ENCODE assay signal across 15 cellular contexts in genomic region chr10:17101910-17102266, GRCh38. TPM values are rescaled to one million over a fixed set of nuclear protein-coding genes. Genes with fewer than 3 reads are reported as not detected.
DNase-seq lines count a peak whose midpoint lies in the region; ATAC-seq, FAIRE-seq and TF ChIP-seq lines count a peak whose summit lies in the region.
"Had no signal": no experiment of that assay in that cellular context is flagged by ENCODE, and none has a peak within 500 bp of the region (broad histone marks: within the 10 kb centered on the region; RNA-seq: fewer than 3 reads in every experiment).

No MANE protein-coding gene starts in this region.

- H3K27ac ChIP-seq in spleen (peak overlapping the region in 5 of 8 donors; percentile 10 to 65 (median 32)), dorsolateral prefrontal cortex (no peak overlapping the region), RWPE1 (no peak overlapping the region)
- H3K27ac ChIP-seq: KMS-11, PC-9 had no signal

- TF ChIP-seq CTCF in spleen (IDR thresholded peaks at IDR 0.05 in 8 of 11, conservative IDR thresholded peaks at IDR 0.05 in 3 of 11) (no peak), dorsolateral prefrontal cortex (IDR thresholded peaks at IDR 0.05 in 54 of 56, conservative IDR thresholded peaks at IDR 0.05 in 2 of 56; ENCODE audit: low read depth in 1 of 56, partially characterized antibody in 56 of 56) (no peak), RWPE1 (conservative IDR thresholded peaks at IDR 0.05; ENCODE audit: low read depth) (no peak)

- H3K36me3 ChIP-seq in spleen: no peaks in the 10 kb centered on the region

- DNase-seq in SW480 (ENCODE audit: low spot score) (peak; percentile 14), left colon (no peak), spleen (no peak), dorsolateral prefrontal cortex (no peak), urothelium cell line (ENCODE audit: low spot score) (no peak), RWPE1 (ENCODE audit: low spot score) (no peak)
- DNase-seq: CD8-positive, alpha-beta T cell; EL; GOT3; NCI-H1092 treated with DMSO at 0.1 percent for 48 hours; NCI-H1694 treated with DMSO at 0.1 percent for 48 hours; SHP77 had no signal

- no peaks in the 10 kb centered on the region for H3K9me3 ChIP-seq in spleen

- POLR2A ChIA-PET in RWPE1 (lab: Yijun Ruan, JAX; ENCODE audit: low non-redundant PET): no interaction called here

- H3K4me1 ChIP-seq in spleen: peaks cover 0 to 5% (median 0%) of the 10 kb centered on the region in 6 donors

- ATAC-seq in GM19463 (IDR thresholded peaks at IDR 0.05; ENCODE audit: unreplicated experiment) (peak; percentile 42), left colon (peak; percentile 53)
- ATAC-seq: CD8-positive, alpha-beta T cell had no signal

- no peaks in the 10 kb centered on the region for H3K27me3 ChIP-seq in spleen (replicated peaks in 1 of 7)
- H3K27me3 ChIP-seq in dorsolateral prefrontal cortex: no peaks in the 10 kb centered on the region

- CTCF ChIA-PET in RWPE1 (lab: Yijun Ruan, JAX): interaction anchor here (0.6 kb wide), 1 partner anchor 123 kb away, joined by 3 read pairs; no protein-coding TSS in a partner anchor

- no peak for FAIRE-seq in urothelium cell line (lab: Jason Lieb, UNC)

- TF ChIP-seq POLR2A in spleen (IDR thresholded peaks at IDR 0.05): no peak

- intact Hi-C loops in left colon (cut with DNase I, micrococcal nuclease) (no loop called here), spleen (cut with DNase I; ENCODE audit: low total_unique reads) (no loop called here), dorsolateral prefrontal cortex (cut with DNase I) (no loop called here)

- H3K4me3 ChIP-seq in spleen (no peak overlapping the region), dorsolateral prefrontal cortex (no peak overlapping the region)
- H3K4me3 ChIP-seq: PC-9 had no signal

RNA-seq across cellular contexts. Expression of gene CUBN, which starts 27.7 kb away (rescaled TPM):
- total RNA-seq in left colon (under 1 TPM; 0.37 to 0.42 TPM), spleen (10 to 100 TPM in 1 of 7 donors, 1 to 10 TPM in 6; 2.9 to 12.1 (median 6.0) TPM), dorsolateral prefrontal cortex (1 to 10 TPM; 1.2 to 7.2 (median 3.3) TPM)
- polyA plus RNA-seq in spleen: under 1 TPM; 0.24 to 0.61 (median 0.35) TPM

Comparison
In these comparisons a context has a peak if more than half of its experiments do, and no peak if none do; other contexts are left out.
1. H3K27ac ChIP-seq: peak in spleen (5 of 8); none in dorsolateral prefrontal cortex (0 of 59) and RWPE1 (single experiment).